ENCODE assay signal across 1 cellular context in the genomic region with DNA sequence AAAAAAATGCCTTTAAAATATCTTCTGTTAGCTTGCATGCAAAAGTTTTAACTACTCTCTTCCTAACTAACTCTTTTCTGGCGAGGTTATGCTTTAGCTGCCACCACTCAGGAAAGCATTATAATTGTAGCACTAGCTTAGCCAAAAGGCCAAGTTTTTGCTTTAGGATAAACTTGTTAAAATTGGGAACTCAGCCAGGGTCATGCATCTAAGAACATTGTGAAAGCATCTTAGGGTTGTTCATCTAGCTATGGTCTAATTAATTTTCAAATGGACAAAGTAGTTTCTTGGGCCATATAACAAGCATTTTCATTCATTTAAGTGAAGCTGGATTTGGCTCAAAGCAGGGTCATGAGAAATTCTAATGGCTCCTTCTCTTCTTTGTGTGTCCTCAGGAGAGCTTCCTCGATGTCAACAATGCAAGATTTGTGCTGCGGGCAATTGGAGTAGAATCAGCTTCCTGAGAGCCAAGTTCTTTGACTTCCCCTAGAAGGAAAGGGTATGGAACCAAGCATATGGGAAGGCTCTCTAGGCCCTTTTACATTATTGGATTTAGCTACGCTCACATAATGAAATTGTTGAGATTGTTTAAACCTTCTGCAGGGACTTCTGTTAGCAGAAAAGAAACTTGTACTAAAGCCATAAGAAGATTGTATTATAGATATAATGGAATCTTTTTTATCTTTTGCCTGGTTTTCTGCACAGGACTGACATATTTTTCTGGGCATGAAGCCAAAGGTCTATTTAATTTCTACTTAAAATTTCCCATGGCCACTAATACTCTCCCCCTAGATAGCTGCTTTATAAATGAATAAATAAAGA.
TF ChIP-seq lines count a peak whose summit lies in the region.

No MANE protein-coding gene starts in this region.

TF ChIP-seq in SK-N-SH, 30 proteins besides CTCF, POLR2A, EP300 and RAD21 (continued from another document):
- peak; percentile 83 for TF ChIP-seq TCF12 (IDR thresholded peaks at IDR 0.05)
- no peak for TF ChIP-seq GABPA (IDR thresholded peaks at IDR 0.05; ENCODE audit: low read depth)
- TF ChIP-seq RCOR1 (IDR thresholded peaks at IDR 0.05; ENCODE audit: low read length), result peak; percentile 78
- no peak for TF ChIP-seq SIN3A (IDR thresholded peaks at IDR 0.05; ENCODE audit: borderline replicate concordance, low read depth, low read length)
- no peak; the same call in 1 of the 2 replicates for TF ChIP-seq POLR2AphosphoS5 (IDR thresholded peaks at IDR 0.05; ENCODE audit: low read depth, low read length)
- no peak for TF ChIP-seq FOSL2 (IDR thresholded peaks at IDR 0.05; ENCODE audit: borderline replicate concordance, low read depth)
- peak; percentile 49 for TF ChIP-seq GATA2 (CRISPR knock-in tag; IDR thresholded peaks at IDR 0.05)
- TF ChIP-seq, protein P1, sequence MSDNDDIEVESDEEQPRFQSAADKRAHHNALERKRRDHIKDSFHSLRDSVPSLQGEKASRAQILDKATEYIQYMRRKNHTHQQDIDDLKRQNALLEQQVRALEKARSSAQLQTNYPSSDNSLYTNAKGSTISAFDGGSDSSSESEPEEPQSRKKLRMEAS (IDR thresholded peaks at IDR 0.05; ENCODE audit: low read depth), result 0 out of 2 replicates have a peak, but pooled peaks have one; percentile 17
- 0 out of 2 replicates have a peak, but pooled peaks have one; percentile 29 for TF ChIP-seq FOXJ3 (CRISPR knock-in tag; IDR thresholded peaks at IDR 0.05)
- no peak for TF ChIP-seq YY1 (IDR thresholded peaks at IDR 0.05; ENCODE audit: low read depth)
- TF ChIP-seq, protein P2, sequence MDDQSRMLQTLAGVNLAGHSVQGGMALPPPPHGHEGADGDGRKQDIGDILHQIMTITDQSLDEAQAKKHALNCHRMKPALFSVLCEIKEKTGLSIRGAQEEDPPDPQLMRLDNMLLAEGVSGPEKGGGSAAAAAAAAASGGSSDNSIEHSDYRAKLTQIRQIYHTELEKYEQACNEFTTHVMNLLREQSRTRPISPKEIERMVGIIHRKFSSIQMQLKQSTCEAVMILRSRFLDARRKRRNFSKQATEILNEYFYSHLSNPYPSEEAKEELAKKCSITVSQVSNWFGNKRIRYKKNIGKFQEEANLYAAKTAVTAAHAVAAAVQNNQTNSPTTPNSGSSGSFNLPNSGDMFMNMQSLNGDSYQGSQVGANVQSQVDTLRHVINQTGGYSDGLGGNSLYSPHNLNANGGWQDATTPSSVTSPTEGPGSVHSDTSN (IDR thresholded peaks at IDR 0.05), result peak; percentile 47; the same call in 1 of the 2 replicates
- no peak for TF ChIP-seq SMC3 (IDR thresholded peaks at IDR 0.05; ENCODE audit: low read depth, low read length)
- peak; percentile 45 for TF ChIP-seq CHD2 (IDR thresholded peaks at IDR 0.05; ENCODE audit: low read length, partially characterized antibody)
- TF ChIP-seq TEAD4 (IDR thresholded peaks at IDR 0.05; ENCODE audit: borderline replicate concordance, insufficient read depth), result peak; percentile 11; the same call in 1 of the 2 replicates
